ENCODE assay signal across 1 cellular context in genomic region chr11:90166982-90167573, GRCh38. TPM values are rescaled to one million over a fixed set of nuclear protein-coding genes. Genes with fewer than 3 reads are reported as not detected.
"Had no signal": no experiment of that assay in that cellular context is flagged by ENCODE, and none has a peak within 500 bp of the region (broad histone marks: within the 10 kb centered on the region; RNA-seq: fewer than 3 reads in every experiment).

No MANE protein-coding gene starts in this region.

RNA-seq across cellular contexts. Expression of gene NAALAD2, which starts 32.6 kb away (rescaled TPM):
- total RNA-seq: SJSA1 had no signal
